18 cellular contexts compared by ENCODE assay signal in genomic region chr17:8474826-8475225, GRCh38. TPM values are rescaled to one million over a fixed set of nuclear protein-coding genes. Genes with fewer than 3 reads are reported as not detected.
DNase-seq lines count a peak whose midpoint lies in the region; ATAC-seq, FAIRE-seq and TF ChIP-seq lines count a peak whose summit lies in the region.
"Had no signal": no experiment of that assay in that cellular context is flagged by ENCODE, and none has a peak within 500 bp of the region (broad histone marks: within the 10 kb centered on the region; RNA-seq: fewer than 3 reads in every experiment).

No MANE protein-coding gene starts in this region.

- H2AFZ ChIP-seq in HepG2 (ENCODE audit: low read length) (no peak overlapping the region), K562 (ENCODE audit: low read depth, low read length) (no peak overlapping the region)
- H2AFZ ChIP-seq: PC-9 had no signal

- 90% methylated on average over 11 of the region's 15 CpGs for WGBS in HepG2 (ENCODE audit: low lambda C conversion rate)
- 80% methylated on average over 3 of the region's 15 CpGs for WGBS in right lobe of liver (ENCODE audit: insufficient coverage, low coverage, low lambda C conversion rate, missing lambda C conversion rate)
- WGBS in K562 (ENCODE audit: insufficient coverage, low coverage, missing lambda C conversion rate), result 92% methylated on average over 8 of the region's 15 CpGs
- WGBS in mesodermal cell (ENCODE audit: insufficient coverage in 2 of 2), 2 experiments, result 95% methylated on average over 8 to 12 of the region's 15 CpGs

- H4K20me1 ChIP-seq in HepG2 (ENCODE audit: insufficient read depth, low read length), result peaks cover 6% of the 10 kb centered on the region; the same call in 1 of the 2 replicates
- 0 out of 2 replicates have a peak, but pooled peaks cover 4% of the 10 kb centered on the region for H4K20me1 ChIP-seq in K562 (replicated peaks; ENCODE audit: control insufficient read depth, insufficient read depth, low read length)

- no peaks in the 10 kb centered on the region for H3K79me2 ChIP-seq in HepG2 (ENCODE audit: insufficient read depth, low read length)
- H3K79me2 ChIP-seq in K562 (ENCODE audit: control insufficient read depth, insufficient read depth, low read length), result no peaks in the 10 kb centered on the region

- intact Hi-C loops in HepG2 (cut with micrococcal nuclease; ENCODE audit: unreplicated experiment), result no loop called here
- intact Hi-C loops in right lobe of liver (cut with DNase I), result loop anchor here in 1 of 2 donors (10.0 kb wide), 2 partner anchors 60 to 270 kb away; partner anchors contain the start of gene CCDC42
- intact Hi-C loops in K562 (cut with micrococcal nuclease), result no loop called here

- ATAC-seq in HepG2 (no peak), right lobe of liver (no peak), K562 (no peak; the same call in 2 of the 3 replicates), HG02588 (IDR thresholded peaks at IDR 0.05; ENCODE audit: unreplicated experiment) (no peak), HG02798 (IDR thresholded peaks at IDR 0.05; ENCODE audit: poor library complexity, unreplicated experiment) (no peak)

- H3K4me1 ChIP-seq in HepG2 (ENCODE audit: insufficient read depth, low read length), result peaks cover 22% of the 10 kb centered on the region
- H3K4me1 ChIP-seq in right lobe of liver, result peaks cover 0 to 29% (median 11%) of the 10 kb centered on the region in 4 donors
- no peaks in the 10 kb centered on the region for H3K4me1 ChIP-seq in K562 (replicated peaks in 1 of 2; ENCODE audit: control insufficient read depth in 2 of 2, insufficient read depth in 2 of 2, low read length in 2 of 2)
- no peaks in the 10 kb centered on the region for H3K4me1 ChIP-seq in mesodermal cell (ENCODE audit: control insufficient read depth, insufficient read depth, low read length, poor library complexity, severe bottlenecking)

- BruUV-seq in HepG2 (replicated peaks; lab: Mats Ljungman, UMichigan) (TSS peak; percentile 62), K562 (replicated peaks; lab: Mats Ljungman, UMichigan) (no TSS peak)

- TF ChIP-seq POLR2A in HepG2 (IDR thresholded peaks at IDR 0.05; ENCODE audit: insufficient read depth in 1 of 2, low read depth in 2 of 2, low read length in 2 of 2) (peak in 1 of 2 experiments; percentile 42; a peak in 2 of 4 replicates), right lobe of liver (IDR thresholded peaks at IDR 0.05) (no peak), K562 (conservative IDR thresholded peaks at IDR 0.05) (no peak)

- H3K9ac ChIP-seq in HepG2 (ENCODE audit: insufficient read depth, low read depth, low read length) (no peak overlapping the region), K562 (ENCODE audit: insufficient read depth in 1 of 2, low read depth in 2 of 2, low read length in 2 of 2) (no peak overlapping the region)

- CTCF ChIA-PET in HepG2 (lab: Yijun Ruan, JAX; ENCODE audit: low intra/inter-chr PET ratio, low total read pairs), result no interaction called here
- CTCF ChIA-PET in K562 (lab: Yijun Ruan, JAX; ENCODE audit: low intra/inter-chr PET ratio), result no interaction called here

- no peak for TF ChIP-seq CTCF in HepG2 (CRISPR knock-in tag; IDR thresholded peaks at IDR 0.05)
- no peak for TF ChIP-seq CTCF in right lobe of liver (IDR thresholded peaks at IDR 0.05)
- no peak for TF ChIP-seq CTCF in K562 (IDR thresholded peaks at IDR 0.05 in 2 of 3, conservative IDR thresholded peaks at IDR 0.05 in 1 of 3; ENCODE audit: insufficient read depth in 2 of 3, low read depth in 1 of 3, low read length in 3 of 3)

- H3K27ac ChIP-seq in HepG2 (ENCODE audit: extremely low read length, insufficient read depth, low read length) (no peak overlapping the region), right lobe of liver (no peak overlapping the region), K562 (ENCODE audit: extremely low read depth, low read depth, low read length) (no peak overlapping the region), mesodermal cell (ENCODE audit: low read depth, low read length, severe bottlenecking) (peak overlapping the region; percentile 19)
- H3K27ac ChIP-seq: PC-9 had no signal

- H3K36me3 ChIP-seq in HepG2 (replicated peaks in 1 of 2; ENCODE audit: control insufficient read depth in 1 of 2, insufficient read depth in 2 of 2, low read length in 2 of 2) (peaks cover 26 to 95% of the 10 kb centered on the region in 2 experiments), right lobe of liver (peaks cover 3 to 38% (median 15%) of the 10 kb centered on the region in 4 donors), K562 (ENCODE audit: control insufficient read depth, insufficient read depth, low read length) (peaks cover 82% of the 10 kb centered on the region; the same call in 2 of the 3 replicates), mesodermal cell (ENCODE audit: control insufficient read depth, insufficient read depth, low read length) (peaks cover 100% of the 10 kb centered on the region)

- no peak for DNase-seq in HepG2 (ENCODE audit: low spot score)
- DNase-seq in right lobe of liver, result no peak
- no peak for DNase-seq in K562 (ENCODE audit: extremely low read depth in 1 of 4, low spot score in 3 of 4)
- DNase-seq in foreskin melanocyte, result no peak
- no peak for DNase-seq in activated naive CD4-positive, alpha-beta T cell treated with anti-CD3 and anti-CD28 coated beads, Interleukin-2, amount 50 U/mL, for 16 hours
- DNase-seq: DMS53, Kasumi-1, NCI-H1105 treated with DMSO at 0.1 percent for 48 hours, NCI-H187, NCI-H446, NCI-H748 treated with DMSO at 0.1 percent for 48 hours, PC-9, SHP77 had no signal

- no peak for TF ChIP-seq RAD21 in HepG2 (CRISPR knock-in tag; IDR thresholded peaks at IDR 0.05)
- TF ChIP-seq RAD21 in K562 (CRISPR knock-in tag; conservative IDR thresholded peaks at IDR 0.05 in 1 of 2, IDR thresholded peaks at IDR 0.05 in 1 of 2), result no peak

- H3K4me2 ChIP-seq in HepG2 (ENCODE audit: low read depth, low read length) (no peak overlapping the region), K562 (ENCODE audit: insufficient read depth, low read length) (no peak overlapping the region)
- H3K4me2 ChIP-seq: PC-9 had no signal

- no peak overlapping the region for H3K4me3 ChIP-seq in HepG2 (replicated peaks in 1 of 3; ENCODE audit: insufficient read depth in 1 of 3, low read depth in 2 of 3, low read length in 3 of 3)
- H3K4me3 ChIP-seq in right lobe of liver, result no peak overlapping the region
- no peak overlapping the region for H3K4me3 ChIP-seq in K562
- H3K4me3 ChIP-seq in mesodermal cell (ENCODE audit: extremely low read depth, insufficient read depth, low read length, poor library complexity, severe bottlenecking), result no peak overlapping the region
- H3K4me3 ChIP-seq: PC-9 had no signal

- in situ Hi-C loops in HepG2 (cut with HindIII; ENCODE audit: extremely low pct_ligation_motif_present, low pct_unique_long_range_greater_than_20kb) (no loop called here), K562 (cut with MboI) (no loop called here)

- FAIRE-seq in HepG2 (lab: Jason Lieb, UNC) (no peak), K562 (lab: Jason Lieb, UNC) (no peak)
- FAIRE-seq: A204.1, GM18507 had no signal

- TF ChIP-seq EP300 in HepG2 (IDR thresholded peaks at IDR 0.05; ENCODE audit: low read depth in 2 of 2, low read length in 2 of 2) (no peak), HepG2 (CRISPR knock-in tag; IDR thresholded peaks at IDR 0.05; ENCODE audit: borderline replicate concordance) (no peak), K562 (IDR thresholded peaks at IDR 0.05; ENCODE audit: low read length) (no peak)

- no peaks in the 10 kb centered on the region for H3K9me1 ChIP-seq in K562 (ENCODE audit: control insufficient read depth, insufficient read depth, low read length)

- H3K27me3 ChIP-seq in HepG2 (ENCODE audit: control insufficient read depth in 1 of 2, insufficient read depth in 2 of 2, low read length in 2 of 2) (no peaks in the 10 kb centered on the region), right lobe of liver (no peaks in the 10 kb centered on the region), K562 (ENCODE audit: control insufficient read depth in 2 of 2, insufficient read depth in 2 of 2, low read length in 2 of 2) (no peaks in the 10 kb centered on the region)

- H3K9me3 ChIP-seq in HepG2 (ENCODE audit: low read length), result no peaks in the 10 kb centered on the region
- H3K9me3 ChIP-seq in right lobe of liver, result no peaks in the 10 kb centered on the region
- no peaks in the 10 kb centered on the region for H3K9me3 ChIP-seq in K562 (replicated peaks; ENCODE audit: control insufficient read depth, insufficient read depth, low read depth, low read length)
- H3K9me3 ChIP-seq in mesodermal cell (ENCODE audit: control insufficient read depth, low read length), result no peaks in the 10 kb centered on the region

- POLR2A ChIA-PET in HepG2 (lab: Yijun Ruan, JAX) (no interaction called here), K562 (lab: Yijun Ruan, JAX) (interaction anchor here (1.3 kb wide), 1 partner anchor 13 kb away, joined by 4 read pairs; no protein-coding TSS in a partner anchor)

RNA-seq across cellular contexts. Expression of gene NDEL1, which starts 39.1 kb away (rescaled TPM):
- total RNA-seq in HepG2 (2016; rRNA removed; fragmentation: Illumina TruSeq; extraction: Trizol) (47.8 and 59.8 TPM in 2 replicates), right lobe of liver (10 to 100 TPM; 22.2 to 34.9 (median 28.4) TPM), K562 (2014; rRNA removed) (17.3 and 19.0 TPM in 2 replicates), K562 (2014; rRNA removed; fragmentation: Illumina TruSeq; extraction: Trizol) (21.1 and 25.3 TPM in 2 replicates), K562 (2015; rRNA removed; fragmentation: Illumina TruSeq; extraction: Trizol) (22.7 and 23.7 TPM in 2 replicates), K562 (2021) (23.5 and 26.6 TPM in 2 replicates)
- total RNA-seq in HepG2 (2016; cell fraction: cytosol; rRNA removed; fragmentation: Illumina TruSeq; extraction: Trizol; ENCODE audit: low read depth), result 23.8 and 26.3 TPM in 2 replicates
- total RNA-seq in HepG2 (2016; cell fraction: insoluble cytoplasmic fraction; rRNA removed; fragmentation: Illumina TruSeq; extraction: Trizol), result 40.4 and 58.0 TPM in 2 replicates
- total RNA-seq in HepG2 (2016; cell fraction: membrane; rRNA removed; fragmentation: Illumina TruSeq; extraction: Trizol), result 38.8 and 39.0 TPM in 2 replicates
- total RNA-seq in HepG2 (2016; cell fraction: nucleus; rRNA removed; fragmentation: Illumina TruSeq; extraction: Trizol), result 76.2 and 88.4 TPM in 2 replicates
- polyA plus RNA-seq in HepG2 (2011; rRNA removed) (119 and 153 TPM in 2 replicates), K562 (2011; rRNA removed) (29.1 and 30.5 TPM in 2 replicates), K562 (2014; fragmentation: Illumina TruSeq; extraction: Trizol) (26.9 and 28.6 TPM in 2 replicates), K562 (2014; fragmentation: Nextera tagmentation; extraction: Ambion mirVana) (1 to 10 TPM in 1 of 2 experiments, under 1 TPM in 1; 0.86 to 2.0 TPM), K562 (2014; rRNA removed) (29.2 and 38.7 TPM in 2 replicates)
- 90.0 and 106 TPM in 2 replicates for polyA plus RNA-seq in HepG2 (2011; cell fraction: cytosol; rRNA removed)
- 348 and 472 TPM in 2 replicates for polyA plus RNA-seq in HepG2 (2011; cell fraction: nucleus; rRNA removed)
- polyA plus RNA-seq in HepG2 (2012), result 71.7 and 87.0 TPM in 2 replicates
- polyA plus RNA-seq in HepG2 (2016; cell fraction: cytosol; fragmentation: Illumina TruSeq; extraction: Trizol; ENCODE audit: low read depth), result 9.5 and 11.4 TPM in 2 replicates
- polyA plus RNA-seq in HepG2 (2016; cell fraction: insoluble cytoplasmic fraction; fragmentation: Illumina TruSeq; extraction: Trizol; ENCODE audit: low read depth), result 50.5 and 54.1 TPM in 2 replicates
- polyA plus RNA-seq in HepG2 (2016; cell fraction: membrane; fragmentation: Illumina TruSeq; extraction: Trizol; ENCODE audit: low read depth), result 25.5 and 26.4 TPM in 2 replicates
- 93.0 and 99.2 TPM in 2 replicates for polyA plus RNA-seq in HepG2 (2016; cell fraction: nucleus; fragmentation: Illumina TruSeq; extraction: Trizol; ENCODE audit: insufficient read depth, low read depth)
- 50.7 and 124 TPM in 2 replicates for polyA minus RNA-seq in HepG2 (2011; rRNA and poly(A)+ RNA removed; ENCODE audit: low replicate concordance)
- polyA minus RNA-seq in HepG2 (2011; cell fraction: cytosol; rRNA and poly(A)+ RNA removed), result 38.6 and 48.1 TPM in 2 replicates
- polyA minus RNA-seq in HepG2 (2011; cell fraction: nucleus; rRNA and poly(A)+ RNA removed), result 217 and 240 TPM in 2 replicates
- total RNA-seq in K562 (2011; cell fraction: chromatin; rRNA removed; ENCODE audit: low replicate concordance), result 67.3 and 150 TPM in 2 replicates
- 50.3 and 51.5 TPM in 2 replicates for total RNA-seq in K562 (2011; cell fraction: nucleolus; rRNA removed)
- total RNA-seq in K562 (2011; cell fraction: nucleoplasm; rRNA removed), result 71.7 and 72.9 TPM in 2 replicates
- 29.5 and 36.3 TPM in 2 replicates for polyA plus RNA-seq in K562 (2011; cell fraction: cytosol; rRNA removed)
- 70.1 and 75.1 TPM in 2 replicates for polyA plus RNA-seq in K562 (2011; cell fraction: nucleus; rRNA removed)
- polyA plus RNA-seq in K562 (2012), result 19.6 and 20.6 TPM in 2 replicates
- 29.0 and 31.7 TPM in 2 replicates for polyA minus RNA-seq in K562 (2011; rRNA and poly(A)+ RNA removed)
- polyA minus RNA-seq in K562 (2011; cell fraction: cytosol; rRNA and poly(A)+ RNA removed), result 10.7 and 14.2 TPM in 2 replicates
- 28.3 and 50.1 TPM in 2 replicates for polyA minus RNA-seq in K562 (2011; cell fraction: nucleus; rRNA and poly(A)+ RNA removed)
- polyA plus RNA-seq in mesodermal cell (2013, experiment 1 of 2), result 45.7 TPM
- polyA plus RNA-seq in mesodermal cell (2013, experiment 2 of 2), result 44.0 TPM

Comparison
In these comparisons a context has a peak if more than half of its experiments do, and no peak if none do; other contexts are left out.
1. Of the 241 proteins assayed by ChIP-seq in both HepG2 and K562: peak only in HepG2: MAFF; only in K562: MAFG; in both: MAFK, POLR2G and RBM22; in neither: 235; mixed calls (peak in some experiments, not most) for 1.